ENCODE assay signal across 1 cellular context in the genomic region with DNA sequence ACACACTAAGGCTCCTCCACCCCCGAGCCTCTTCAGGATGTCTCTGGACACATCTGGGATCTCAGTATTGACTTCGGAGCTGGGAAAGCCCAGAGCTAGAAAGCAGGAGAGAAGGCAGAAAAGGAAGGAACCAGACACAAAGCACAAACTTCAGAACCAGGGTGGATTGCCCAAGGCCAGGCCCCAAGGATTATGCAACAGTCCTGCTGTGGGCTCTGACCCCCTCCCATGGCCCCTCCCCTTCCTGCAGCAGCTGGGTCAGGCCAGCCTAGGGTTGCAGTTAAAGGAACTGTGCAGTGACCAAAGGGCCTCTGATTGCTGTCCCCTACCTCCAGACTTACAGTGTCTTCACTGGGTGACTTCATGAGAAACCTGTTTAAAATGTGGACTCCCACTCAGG.
TF ChIP-seq lines count a peak whose summit lies in the region.

No MANE protein-coding gene starts in this region.

TF ChIP-seq in HepG2, 621 proteins besides CTCF, POLR2A, EP300 and RAD21 (continued from another document and continues in another):
- TF ChIP-seq, protein P1, sequence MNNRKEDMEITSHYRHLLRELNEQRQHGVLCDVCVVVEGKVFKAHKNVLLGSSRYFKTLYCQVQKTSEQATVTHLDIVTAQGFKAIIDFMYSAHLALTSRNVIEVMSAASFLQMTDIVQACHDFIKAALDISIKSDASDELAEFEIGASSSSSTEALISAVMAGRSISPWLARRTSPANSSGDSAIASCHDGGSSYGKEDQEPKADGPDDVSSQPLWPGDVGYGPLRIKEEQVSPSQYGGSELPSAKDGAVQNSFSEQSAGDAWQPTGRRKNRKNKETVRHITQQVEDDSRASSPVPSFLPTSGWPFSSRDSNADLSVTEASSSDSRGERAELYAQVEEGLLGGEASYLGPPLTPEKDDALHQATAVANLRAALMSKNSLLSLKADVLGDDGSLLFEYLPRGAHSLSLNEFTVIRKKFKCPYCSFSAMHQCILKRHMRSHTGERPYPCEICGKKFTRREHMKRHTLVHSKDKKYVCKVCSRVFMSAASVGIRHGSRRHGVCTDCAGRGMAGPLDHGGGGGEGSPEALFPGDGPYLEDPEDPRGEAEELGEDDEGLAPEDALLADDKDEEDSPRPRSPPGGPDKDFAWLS (CRISPR knock-in tag; IDR thresholded peaks at IDR 0.05; ENCODE audit: borderline replicate concordance): no peak
- TF ChIP-seq HMG20A (CRISPR knock-in tag; IDR thresholded peaks at IDR 0.05; ENCODE audit: borderline replicate concordance) (peak; percentile 46; the same call in 1 of the 2 replicates), FOXA3 (CRISPR knock-in tag; IDR thresholded peaks at IDR 0.05) (peak; percentile 62), JDP2 (CRISPR knock-in tag; IDR thresholded peaks at IDR 0.05; ENCODE audit: borderline replicate concordance) (no peak), SP2 (CRISPR knock-in tag; IDR thresholded peaks at IDR 0.05) (no peak), ZSCAN9 (CRISPR knock-in tag; IDR thresholded peaks at IDR 0.05; ENCODE audit: borderline replicate concordance) (peak; percentile 82; the same call in 1 of the 2 replicates), ZNF724P (CRISPR knock-in tag; IDR thresholded peaks at IDR 0.05; ENCODE audit: borderline replicate concordance) (no peak), ZFY (CRISPR knock-in tag; IDR thresholded peaks at IDR 0.05) (peak; percentile 71), FOXA1 (IDR thresholded peaks at IDR 0.05) (no peak), FOXA1 (CRISPR knock-in tag; IDR thresholded peaks at IDR 0.05) (no peak), ZNF20 (CRISPR knock-in tag; IDR thresholded peaks at IDR 0.05) (no peak), XBP1 (CRISPR knock-in tag; IDR thresholded peaks at IDR 0.05) (no peak), ARNT (IDR thresholded peaks at IDR 0.05) (no peak), PHF5A (CRISPR knock-in tag; IDR thresholded peaks at IDR 0.05; ENCODE audit: low read depth, unreplicated experiment) (no peak), HMG20B (CRISPR knock-in tag; conservative IDR thresholded peaks at IDR 0.05) (no peak), SIX1 (CRISPR knock-in tag; IDR thresholded peaks at IDR 0.05; ENCODE audit: borderline replicate concordance) (no peak), TOE1 (CRISPR knock-in tag; IDR thresholded peaks at IDR 0.05) (no peak), FOXO1 (CRISPR knock-in tag; IDR thresholded peaks at IDR 0.05) (peak; percentile 48), MAFK (conservative IDR thresholded peaks at IDR 0.05 in 1 of 2, IDR thresholded peaks at IDR 0.05 in 1 of 2; ENCODE audit: low read length in 2 of 2) (no peak), TBX2 (CRISPR knock-in tag; IDR thresholded peaks at IDR 0.05; ENCODE audit: borderline replicate concordance) (no peak; the same call in 1 of the 2 replicates), ATF7-NPFF (CRISPR knock-in tag; IDR thresholded peaks at IDR 0.05; ENCODE audit: low read depth) (no peak), ZNF678 (CRISPR knock-in tag; IDR thresholded peaks at IDR 0.05) (no peak), ZFP36 (IDR thresholded peaks at IDR 0.05; ENCODE audit: borderline replicate concordance, low read depth, low read length, partially characterized antibody) (no peak), ZNF121 (CRISPR knock-in tag; IDR thresholded peaks at IDR 0.05) (no peak), ZNF607 (CRISPR knock-in tag; IDR thresholded peaks at IDR 0.05; ENCODE audit: borderline replicate concordance) (no peak), ZZZ3 (CRISPR knock-in tag; IDR thresholded peaks at IDR 0.05; ENCODE audit: borderline replicate concordance) (no peak), ZNF780A (CRISPR knock-in tag; IDR thresholded peaks at IDR 0.05) (no peak), GABPA (IDR thresholded peaks at IDR 0.05; ENCODE audit: low read depth, low read length) (peak; percentile 11; the same call in 1 of the 2 replicates), GABPA (CRISPR knock-in tag; IDR thresholded peaks at IDR 0.05; ENCODE audit: low read depth) (peak; percentile 70), ZNF567 (CRISPR knock-in tag; IDR thresholded peaks at IDR 0.05; ENCODE audit: borderline replicate concordance) (no peak), ZNF569 (CRISPR knock-in tag; IDR thresholded peaks at IDR 0.05; ENCODE audit: borderline replicate concordance) (no peak), ZNF713 (CRISPR knock-in tag; IDR thresholded peaks at IDR 0.05) (no peak), TBL1XR1 (IDR thresholded peaks at IDR 0.05; ENCODE audit: borderline replicate concordance, low read length, partially characterized antibody) (no peak), ELF1 (CRISPR knock-in tag; IDR thresholded peaks at IDR 0.05) (0 out of 2 replicates have a peak, but pooled peaks have one; percentile 28), ZNF589 (CRISPR knock-in tag; conservative IDR thresholded peaks at IDR 0.05) (no peak), ZNF563 (CRISPR knock-in tag; IDR thresholded peaks at IDR 0.05) (no peak)
- TF ChIP-seq, protein P2, sequence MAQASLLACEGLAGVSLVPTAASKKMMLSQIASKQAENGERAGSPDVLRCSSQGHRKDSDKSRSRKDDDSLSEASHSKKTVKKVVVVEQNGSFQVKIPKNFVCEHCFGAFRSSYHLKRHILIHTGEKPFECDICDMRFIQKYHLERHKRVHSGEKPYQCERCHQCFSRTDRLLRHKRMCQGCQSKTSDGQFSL (CRISPR knock-in tag; IDR thresholded peaks at IDR 0.05): no peak
- TF ChIP-seq, protein P3, sequence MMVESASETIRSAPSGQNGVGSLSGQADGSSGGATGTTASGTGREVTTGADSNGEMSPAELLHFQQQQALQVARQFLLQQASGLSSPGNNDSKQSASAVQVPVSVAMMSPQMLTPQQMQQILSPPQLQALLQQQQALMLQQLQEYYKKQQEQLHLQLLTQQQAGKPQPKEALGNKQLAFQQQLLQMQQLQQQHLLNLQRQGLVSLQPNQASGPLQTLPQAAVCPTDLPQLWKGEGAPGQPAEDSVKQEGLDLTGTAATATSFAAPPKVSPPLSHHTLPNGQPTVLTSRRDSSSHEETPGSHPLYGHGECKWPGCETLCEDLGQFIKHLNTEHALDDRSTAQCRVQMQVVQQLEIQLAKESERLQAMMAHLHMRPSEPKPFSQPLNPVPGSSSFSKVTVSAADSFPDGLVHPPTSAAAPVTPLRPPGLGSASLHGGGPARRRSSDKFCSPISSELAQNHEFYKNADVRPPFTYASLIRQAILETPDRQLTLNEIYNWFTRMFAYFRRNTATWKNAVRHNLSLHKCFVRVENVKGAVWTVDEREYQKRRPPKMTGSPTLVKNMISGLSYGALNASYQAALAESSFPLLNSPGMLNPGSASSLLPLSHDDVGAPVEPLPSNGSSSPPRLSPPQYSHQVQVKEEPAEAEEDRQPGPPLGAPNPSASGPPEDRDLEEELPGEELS (CRISPR knock-in tag; IDR thresholded peaks at IDR 0.05): peak; percentile 44; the same call in 1 of the 2 replicates
- TF ChIP-seq, protein P4, sequence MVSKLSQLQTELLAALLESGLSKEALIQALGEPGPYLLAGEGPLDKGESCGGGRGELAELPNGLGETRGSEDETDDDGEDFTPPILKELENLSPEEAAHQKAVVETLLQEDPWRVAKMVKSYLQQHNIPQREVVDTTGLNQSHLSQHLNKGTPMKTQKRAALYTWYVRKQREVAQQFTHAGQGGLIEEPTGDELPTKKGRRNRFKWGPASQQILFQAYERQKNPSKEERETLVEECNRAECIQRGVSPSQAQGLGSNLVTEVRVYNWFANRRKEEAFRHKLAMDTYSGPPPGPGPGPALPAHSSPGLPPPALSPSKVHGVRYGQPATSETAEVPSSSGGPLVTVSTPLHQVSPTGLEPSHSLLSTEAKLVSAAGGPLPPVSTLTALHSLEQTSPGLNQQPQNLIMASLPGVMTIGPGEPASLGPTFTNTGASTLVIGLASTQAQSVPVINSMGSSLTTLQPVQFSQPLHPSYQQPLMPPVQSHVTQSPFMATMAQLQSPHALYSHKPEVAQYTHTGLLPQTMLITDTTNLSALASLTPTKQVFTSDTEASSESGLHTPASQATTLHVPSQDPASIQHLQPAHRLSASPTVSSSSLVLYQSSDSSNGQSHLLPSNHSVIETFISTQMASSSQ (IDR thresholded peaks at IDR 0.05; ENCODE audit: low read depth): no peak
- TF ChIP-seq, protein P4 (CRISPR knock-in tag; IDR thresholded peaks at IDR 0.05; ENCODE audit: borderline replicate concordance): no peak
- TF ChIP-seq, protein P5, sequence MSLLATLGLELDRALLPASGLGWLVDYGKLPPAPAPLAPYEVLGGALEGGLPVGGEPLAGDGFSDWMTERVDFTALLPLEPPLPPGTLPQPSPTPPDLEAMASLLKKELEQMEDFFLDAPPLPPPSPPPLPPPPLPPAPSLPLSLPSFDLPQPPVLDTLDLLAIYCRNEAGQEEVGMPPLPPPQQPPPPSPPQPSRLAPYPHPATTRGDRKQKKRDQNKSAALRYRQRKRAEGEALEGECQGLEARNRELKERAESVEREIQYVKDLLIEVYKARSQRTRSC (CRISPR knock-in tag; IDR thresholded peaks at IDR 0.05; ENCODE audit: low read depth): no peak
- TF ChIP-seq, protein P6, sequence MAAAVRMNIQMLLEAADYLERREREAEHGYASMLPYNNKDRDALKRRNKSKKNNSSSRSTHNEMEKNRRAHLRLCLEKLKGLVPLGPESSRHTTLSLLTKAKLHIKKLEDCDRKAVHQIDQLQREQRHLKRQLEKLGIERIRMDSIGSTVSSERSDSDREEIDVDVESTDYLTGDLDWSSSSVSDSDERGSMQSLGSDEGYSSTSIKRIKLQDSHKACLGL (CRISPR knock-in tag; IDR thresholded peaks at IDR 0.05): no peak
- TF ChIP-seq, protein P7, sequence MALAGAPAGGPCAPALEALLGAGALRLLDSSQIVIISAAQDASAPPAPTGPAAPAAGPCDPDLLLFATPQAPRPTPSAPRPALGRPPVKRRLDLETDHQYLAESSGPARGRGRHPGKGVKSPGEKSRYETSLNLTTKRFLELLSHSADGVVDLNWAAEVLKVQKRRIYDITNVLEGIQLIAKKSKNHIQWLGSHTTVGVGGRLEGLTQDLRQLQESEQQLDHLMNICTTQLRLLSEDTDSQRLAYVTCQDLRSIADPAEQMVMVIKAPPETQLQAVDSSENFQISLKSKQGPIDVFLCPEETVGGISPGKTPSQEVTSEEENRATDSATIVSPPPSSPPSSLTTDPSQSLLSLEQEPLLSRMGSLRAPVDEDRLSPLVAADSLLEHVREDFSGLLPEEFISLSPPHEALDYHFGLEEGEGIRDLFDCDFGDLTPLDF (CRISPR knock-in tag; IDR thresholded peaks at IDR 0.05): no peak
- TF ChIP-seq, protein P8, sequence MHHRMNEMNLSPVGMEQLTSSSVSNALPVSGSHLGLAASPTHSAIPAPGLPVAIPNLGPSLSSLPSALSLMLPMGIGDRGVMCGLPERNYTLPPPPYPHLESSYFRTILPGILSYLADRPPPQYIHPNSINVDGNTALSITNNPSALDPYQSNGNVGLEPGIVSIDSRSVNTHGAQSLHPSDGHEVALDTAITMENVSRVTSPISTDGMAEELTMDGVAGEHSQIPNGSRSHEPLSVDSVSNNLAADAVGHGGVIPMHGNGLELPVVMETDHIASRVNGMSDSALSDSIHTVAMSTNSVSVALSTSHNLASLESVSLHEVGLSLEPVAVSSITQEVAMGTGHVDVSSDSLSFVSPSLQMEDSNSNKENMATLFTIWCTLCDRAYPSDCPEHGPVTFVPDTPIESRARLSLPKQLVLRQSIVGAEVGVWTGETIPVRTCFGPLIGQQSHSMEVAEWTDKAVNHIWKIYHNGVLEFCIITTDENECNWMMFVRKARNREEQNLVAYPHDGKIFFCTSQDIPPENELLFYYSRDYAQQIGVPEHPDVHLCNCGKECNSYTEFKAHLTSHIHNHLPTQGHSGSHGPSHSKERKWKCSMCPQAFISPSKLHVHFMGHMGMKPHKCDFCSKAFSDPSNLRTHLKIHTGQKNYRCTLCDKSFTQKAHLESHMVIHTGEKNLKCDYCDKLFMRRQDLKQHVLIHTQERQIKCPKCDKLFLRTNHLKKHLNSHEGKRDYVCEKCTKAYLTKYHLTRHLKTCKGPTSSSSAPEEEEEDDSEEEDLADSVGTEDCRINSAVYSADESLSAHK (CRISPR knock-in tag; IDR thresholded peaks at IDR 0.05; ENCODE audit: borderline replicate concordance): no peak
- TF ChIP-seq, protein P9, sequence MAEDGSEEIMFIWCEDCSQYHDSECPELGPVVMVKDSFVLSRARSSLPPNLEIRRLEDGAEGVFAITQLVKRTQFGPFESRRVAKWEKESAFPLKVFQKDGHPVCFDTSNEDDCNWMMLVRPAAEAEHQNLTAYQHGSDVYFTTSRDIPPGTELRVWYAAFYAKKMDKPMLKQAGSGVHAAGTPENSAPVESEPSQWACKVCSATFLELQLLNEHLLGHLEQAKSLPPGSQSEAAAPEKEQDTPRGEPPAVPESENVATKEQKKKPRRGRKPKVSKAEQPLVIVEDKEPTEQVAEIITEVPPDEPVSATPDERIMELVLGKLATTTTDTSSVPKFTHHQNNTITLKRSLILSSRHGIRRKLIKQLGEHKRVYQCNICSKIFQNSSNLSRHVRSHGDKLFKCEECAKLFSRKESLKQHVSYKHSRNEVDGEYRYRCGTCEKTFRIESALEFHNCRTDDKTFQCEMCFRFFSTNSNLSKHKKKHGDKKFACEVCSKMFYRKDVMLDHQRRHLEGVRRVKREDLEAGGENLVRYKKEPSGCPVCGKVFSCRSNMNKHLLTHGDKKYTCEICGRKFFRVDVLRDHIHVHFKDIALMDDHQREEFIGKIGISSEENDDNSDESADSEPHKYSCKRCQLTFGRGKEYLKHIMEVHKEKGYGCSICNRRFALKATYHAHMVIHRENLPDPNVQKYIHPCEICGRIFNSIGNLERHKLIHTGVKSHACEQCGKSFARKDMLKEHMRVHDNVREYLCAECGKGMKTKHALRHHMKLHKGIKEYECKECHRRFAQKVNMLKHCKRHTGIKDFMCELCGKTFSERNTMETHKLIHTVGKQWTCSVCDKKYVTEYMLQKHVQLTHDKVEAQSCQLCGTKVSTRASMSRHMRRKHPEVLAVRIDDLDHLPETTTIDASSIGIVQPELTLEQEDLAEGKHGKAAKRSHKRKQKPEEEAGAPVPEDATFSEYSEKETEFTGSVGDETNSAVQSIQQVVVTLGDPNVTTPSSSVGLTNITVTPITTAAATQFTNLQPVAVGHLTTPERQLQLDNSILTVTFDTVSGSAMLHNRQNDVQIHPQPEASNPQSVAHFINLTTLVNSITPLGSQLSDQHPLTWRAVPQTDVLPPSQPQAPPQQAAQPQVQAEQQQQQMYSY (CRISPR knock-in tag; IDR thresholded peaks at IDR 0.05): no peak
- TF ChIP-seq, protein P10, sequence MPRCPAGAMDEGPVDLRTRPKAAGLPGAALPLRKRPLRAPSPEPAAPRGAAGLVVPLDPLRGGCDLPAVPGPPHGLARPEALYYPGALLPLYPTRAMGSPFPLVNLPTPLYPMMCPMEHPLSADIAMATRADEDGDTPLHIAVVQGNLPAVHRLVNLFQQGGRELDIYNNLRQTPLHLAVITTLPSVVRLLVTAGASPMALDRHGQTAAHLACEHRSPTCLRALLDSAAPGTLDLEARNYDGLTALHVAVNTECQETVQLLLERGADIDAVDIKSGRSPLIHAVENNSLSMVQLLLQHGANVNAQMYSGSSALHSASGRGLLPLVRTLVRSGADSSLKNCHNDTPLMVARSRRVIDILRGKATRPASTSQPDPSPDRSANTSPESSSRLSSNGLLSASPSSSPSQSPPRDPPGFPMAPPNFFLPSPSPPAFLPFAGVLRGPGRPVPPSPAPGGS (CRISPR knock-in tag; IDR thresholded peaks at IDR 0.05): no peak
